ENCODE assay signal across 28 cellular contexts in genomic region chr14:100330396-100330931, GRCh38. TPM values are rescaled to one million over a fixed set of nuclear protein-coding genes. Genes with fewer than 3 reads are reported as not detected.
DNase-seq lines count a peak whose midpoint lies in the region; TF ChIP-seq lines count a peak whose summit lies in the region.
"Had no signal": no experiment of that assay in that cellular context is flagged by ENCODE, and none has a peak within 500 bp of the region (broad histone marks: within the 10 kb centered on the region; RNA-seq: fewer than 3 reads in every experiment).

No MANE protein-coding gene starts in this region.

- intact Hi-C loops in ascending aorta (cut with DNase I) = no loop called here

- no peaks in the 10 kb centered on the region for H3K27me3 Mint-ChIP-seq in endodermal cell (ENCODE audit: insufficient read depth)
- H3K27me3 Mint-ChIP-seq: activated CD4-positive, alpha-beta T cell treated with anti-CD3 and anti-CD28 coated beads, Interleukin-2, amount 10 ng/mL, durations not matched to agents 24 days and 14 days had no signal

- peaks cover 15% of the 10 kb centered on the region for H3K36me3 Mint-ChIP-seq in endodermal cell (ENCODE audit: low read depth)
- H3K36me3 Mint-ChIP-seq: natural killer cell had no signal

- H3K27ac Mint-ChIP-seq in endodermal cell = no peak overlapping the region
- H3K27ac Mint-ChIP-seq: activated CD4-positive, alpha-beta T cell treated with anti-CD3 and anti-CD28 coated beads, Interleukin-2, amount 10 ng/mL, durations not matched to agents 24 days and 14 days; CD8-positive, alpha-beta memory T cell; HFFc6; natural killer cell; T-helper 2 cell treated with Interferon-gamma antibody and Interleukin-4, amounts not matched to agents 5 μg/mL and 100 μg/mL, for 36 hours had no signal

- no peaks in the 10 kb centered on the region for H3K4me1 Mint-ChIP-seq in endodermal cell
- H3K4me1 Mint-ChIP-seq: activated CD4-positive, alpha-beta T cell treated with anti-CD3 and anti-CD28 coated beads, Interleukin-2, amount 10 ng/mL, durations not matched to agents 24 days and 14 days; CD8-positive, alpha-beta memory T cell; natural killer cell had no signal

- H3K4me3 ChIP-seq in endodermal cell (ENCODE audit: low read length) (no peak overlapping the region), ascending aorta (no peak overlapping the region)
- H3K4me3 ChIP-seq: esophagus squamous epithelium, heart right ventricle, lung, skin epidermis, tibial artery had no signal

- H3K9ac ChIP-seq in endodermal cell (ENCODE audit: extremely low read depth, low read length, poor library complexity, severe bottlenecking) = no peak overlapping the region

- TF ChIP-seq CTCF in endodermal cell (conservative IDR thresholded peaks at IDR 0.05) = no peak
- TF ChIP-seq CTCF in ascending aorta (IDR thresholded peaks at IDR 0.05) = no peak

- WGBS in endodermal cell (ENCODE audit: insufficient coverage in 1 of 2, insufficient read length in 1 of 2), 2 experiments = 88 to 89% methylated on average over 9 to 13 of the region's 13 CpGs

- H3K9me3 ChIP-seq in endodermal cell (ENCODE audit: control insufficient read depth, low read length) = no peaks in the 10 kb centered on the region
- no peaks in the 10 kb centered on the region for H3K9me3 ChIP-seq in ascending aorta
- H3K9me3 ChIP-seq: esophagus squamous epithelium, heart right ventricle, tibial artery had no signal

- H3K4me3 Mint-ChIP-seq in endodermal cell = no peak overlapping the region
- H3K4me3 Mint-ChIP-seq: activated CD4-positive, alpha-beta T cell treated with anti-CD3 and anti-CD28 coated beads, Interleukin-2, amount 10 ng/mL, durations not matched to agents 24 days and 14 days; CD8-positive, alpha-beta memory T cell; HFFc6; natural killer cell; T-helper 2 cell treated with Interferon-gamma antibody and Interleukin-4, amounts not matched to agents 5 μg/mL and 100 μg/mL, for 36 hours had no signal

- H3K36me3 ChIP-seq in endodermal cell (ENCODE audit: control insufficient read depth, insufficient read depth, low read length) (peaks cover 27% of the 10 kb centered on the region), ascending aorta (peaks cover 4 to 10% of the 10 kb centered on the region in 2 donors)

- H3K27ac ChIP-seq in endodermal cell (ENCODE audit: low read depth, low read length) (no peak overlapping the region), ascending aorta (no peak overlapping the region)
- H3K27ac ChIP-seq: esophagus squamous epithelium, heart right ventricle, skin epidermis, tibial artery had no signal

- no peaks in the 10 kb centered on the region for H3K9me3 Mint-ChIP-seq in endodermal cell
- H3K9me3 Mint-ChIP-seq: activated CD4-positive, alpha-beta T cell treated with anti-CD3 and anti-CD28 coated beads, Interleukin-2, amount 10 ng/mL, durations not matched to agents 24 days and 14 days; CD8-positive, alpha-beta memory T cell; HFFc6; natural killer cell; T-helper 2 cell treated with Interferon-gamma antibody and Interleukin-4, amounts not matched to agents 5 μg/mL and 100 μg/mL, for 36 hours had no signal

- H3K4me1 ChIP-seq in endodermal cell (ENCODE audit: control insufficient read depth, insufficient read depth, low read length) (no peaks in the 10 kb centered on the region), ascending aorta (no peaks in the 10 kb centered on the region)
- H3K4me1 ChIP-seq: heart right ventricle, tibial artery had no signal

- DNase-seq in NCI-H2171 treated with DMSO at 0.1 percent for 48 hours (lab: John Stamatoyannopoulos, UW) (peak; percentile 52), NCI-H2171 (lab: John Stamatoyannopoulos, UW) (no peak), COR-L47 (lab: John Stamatoyannopoulos, UW) (peak; percentile 47), NCI-H2107 (lab: John Stamatoyannopoulos, UW) (peak; percentile 49), endodermal cell (peak; percentile 55), ascending aorta (ENCODE audit: low spot score in 2 of 2) (no peak), HuH-7.5 (ENCODE audit: low spot score) (no peak), nucleus accumbens (lab: John Stamatoyannopoulos, UW) (no peak)
- DNase-seq: activated CD4-positive, alpha-beta T cell treated with anti-CD3 and anti-CD28 coated beads, Interleukin-2, amount 10 ng/mL, durations not matched to agents 24 days and 14 days; activated effector memory CD4-positive, alpha-beta T cell treated with Interleukin-2 at 50 U/mL for 16 hours; CD8-positive, alpha-beta memory T cell; central memory CD4-positive, alpha-beta T cell; dermis blood vessel endothelial cell; esophagus squamous epithelium; foreskin melanocyte; heart right ventricle; HFFc6; natural killer cell; NCI-H1694 treated with DMSO at 0.1 percent for 48 hours; NCI-H446 treated with DMSO at 0.1 percent for 48 hours; NK-92 treated with Interleukin-12 subunit alpha and Interleukin-12 subunit beta, amount 100 ng/mL, for 24 hours; Right ventricle myocardium superior; tibial artery had no signal

- H3K27me3 ChIP-seq in endodermal cell (ENCODE audit: control insufficient read depth, insufficient read depth, low read length, poor library complexity, severe bottlenecking) (no peaks in the 10 kb centered on the region), ascending aorta (no peaks in the 10 kb centered on the region)
- H3K27me3 ChIP-seq: esophagus squamous epithelium, heart right ventricle, tibial artery had no signal

RNA-seq across cellular contexts. Expression of gene SLC25A47, which starts 7.3 kb away (rescaled TPM):
- total RNA-seq in endodermal cell (not detected), ascending aorta (not detected)
- not detected for polyA plus RNA-seq in endodermal cell (2013, experiment 1 of 2)
- polyA plus RNA-seq in endodermal cell (2013, experiment 2 of 2) = not detected
- total RNA-seq: activated CD4-positive, alpha-beta T cell treated with anti-CD3 and anti-CD28 coated beads, Interleukin-2, amount 10 ng/mL, durations not matched to agents 24 days and 14 days; CD8-positive, alpha-beta memory T cell; dermis blood vessel endothelial cell; esophagus squamous epithelium; heart right ventricle; HFFc6; osteocyte; renal cortical epithelial cell; Right ventricle myocardium superior had no signal
- polyA plus RNA-seq: CD8-positive, alpha-beta memory T cell; heart right ventricle had no signal

RNA-seq across cellular contexts. Expression of gene SLC25A29, which starts 24.2 kb away (rescaled TPM):
- 100 to 1,000 TPM; 234 to 263 TPM for total RNA-seq in endodermal cell
- 114 TPM for polyA plus RNA-seq in endodermal cell (2013, experiment 1 of 2)
- 95.7 TPM for polyA plus RNA-seq in endodermal cell (2013, experiment 2 of 2)
- total RNA-seq in ascending aorta = 193 TPM

RNA-seq across cellular contexts. Expression of gene WDR25, which starts 45.8 kb away (rescaled TPM):
- total RNA-seq in endodermal cell (1 to 10 TPM; 5.8 to 8.0 TPM), ascending aorta (21.0 TPM)
- polyA plus RNA-seq in endodermal cell (2013, experiment 1 of 2) = 6.9 TPM
- 7.5 TPM for polyA plus RNA-seq in endodermal cell (2013, experiment 2 of 2)

Comparison
In these comparisons a context has a peak if more than half of its experiments do, and no peak if none do; other contexts are left out.
1. DNase-seq: peak in NCI-H2171 treated with DMSO at 0.1 percent for 48 hours (single experiment), COR-L47 (single experiment), NCI-H2107 (single experiment) and endodermal cell (single experiment); none in NCI-H2171 (single experiment), ascending aorta (0 of 2), HuH-7.5 (single experiment) and nucleus accumbens (0 of 56).